ENCODE assay signal across 27 cellular contexts in the genomic region with DNA sequence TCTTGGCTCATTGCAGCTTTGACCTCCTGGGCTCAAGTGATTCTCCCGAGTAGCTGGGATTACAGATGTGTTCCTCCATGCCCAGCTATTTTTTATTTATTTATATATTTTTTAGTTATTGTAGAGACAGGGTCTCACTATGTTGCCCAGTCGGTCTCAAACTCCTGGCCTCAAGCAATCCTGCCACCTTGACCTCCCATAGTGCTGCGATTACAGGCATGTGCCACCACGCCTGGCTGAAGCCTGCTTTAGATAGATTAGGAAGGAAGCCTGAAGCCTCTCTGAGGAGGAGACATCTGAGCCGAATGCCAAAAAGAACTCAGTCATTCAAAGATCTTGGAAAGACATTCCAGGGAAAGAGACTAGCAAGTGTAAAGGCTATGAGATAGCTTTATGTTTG. TPM values are rescaled to one million over a fixed set of nuclear protein-coding genes. Genes with fewer than 3 reads are reported as not detected.
DNase-seq lines count a peak whose midpoint lies in the region; ATAC-seq and TF ChIP-seq lines count a peak whose summit lies in the region.
"Had no signal": no experiment of that assay in that cellular context is flagged by ENCODE, and none has a peak within 500 bp of the region (broad histone marks: within the 10 kb centered on the region; RNA-seq: fewer than 3 reads in every experiment).

No MANE protein-coding gene starts in this region.

- H3K36me3 ChIP-seq in HEK293 (ENCODE audit: control insufficient read depth in 2 of 2, insufficient read depth in 1 of 2, low read length in 2 of 2) (no peaks in the 10 kb centered on the region), OCI-LY3 (replicated peaks; ENCODE audit: low read depth, low read length) (no peaks in the 10 kb centered on the region)
- H3K36me3 ChIP-seq: HAP-1 had no signal

- no peaks in the 10 kb centered on the region for H3K4me1 ChIP-seq in HEK293 (ENCODE audit: control insufficient read depth, insufficient read depth, low read length)
- peaks cover 7% of the 10 kb centered on the region for H3K4me1 ChIP-seq in OCI-LY3 (ENCODE audit: low read length)
- H3K4me1 ChIP-seq: A549, HAP-1 had no signal

- no peak for DNase-seq in Calu3
- no peak for DNase-seq in GM13976 (ENCODE audit: low spot score)
- DNase-seq: AML-193; C1 segment of cervical spinal cord; CD4-positive, alpha-beta memory T cell; COR-L47; DMS 273 treated with DMSO at 0.1 percent for 48 hours; DMS79; GM23248; KG1; NCI-H1048; NCI-H1417; NCI-H1694; NCI-H2029 treated with DMSO at 0.1 percent for 48 hours; NCI-H446 treated with DMSO at 0.1 percent for 48 hours; NCI-H526; SHP77 had no signal

- no peak for TF ChIP-seq CTCF in HEK293 (tag by site-specific recombination; IDR thresholded peaks at IDR 0.05)
- TF ChIP-seq CTCF in OCI-LY3 (IDR thresholded peaks at IDR 0.05; ENCODE audit: low read depth, low read length): no peak
- no peak for TF ChIP-seq CTCF in Calu3 (IDR thresholded peaks at IDR 0.05; ENCODE audit: unreplicated experiment)
- no peak for TF ChIP-seq CTCF in GM13976 (IDR thresholded peaks at IDR 0.05; ENCODE audit: borderline replicate concordance, control extremely low read depth, extremely low read depth, insufficient read depth, missing control alignments)

- H3K4me3 ChIP-seq in HEK293 (ENCODE audit: low read depth, low read length): no peak overlapping the region
- H3K4me3 ChIP-seq in OCI-LY3 (ENCODE audit: low read length): no peak overlapping the region
- H3K4me3 ChIP-seq: A549, GM23248, HAP-1 had no signal

- CTCF ChIA-PET in HEK293 (lab: Yijun Ruan, JAX): interaction anchor here (0.6 to 1.6 kb wide), 3 partner anchors 8 to 168 kb away, joined by 4 to 12 read pairs (median 8); a partner anchor contains a TSS
- CTCF ChIA-PET in Calu3 (lab: Charles Lee): no interaction called here

- H2AFZ ChIP-seq in OCI-LY3 (ENCODE audit: low read depth, low read length): 0 out of 2 replicates have a peak overlapping the region, but pooled peaks have one; percentile 37
- H2AFZ ChIP-seq: GM23248 had no signal

- no peaks in the 10 kb centered on the region for H3K9me3 Mint-ChIP-seq in dendritic cell treated with granulocyte-macrophage colony-stimulating factor and Interleukin-4, amounts not matched to agents 40 ng/mL and 50 ng/mL, for 4 days
- H3K9me3 Mint-ChIP-seq in stimulated activated memory B cell treated with anti-CD40 and anti-IgM and Interleukin-4, amounts not matched to agents 10 μg/mL and 1 μg/mL and 100 μg/mL, for 72 hours: peaks cover 4% of the 10 kb centered on the region
- peaks cover 4% of the 10 kb centered on the region for H3K9me3 Mint-ChIP-seq in Calu3 (ENCODE audit: low read depth, unreplicated experiment)

- POLR2A ChIA-PET in HEK293 (lab: Yijun Ruan, JAX): no interaction called here

- no peak overlapping the region for H3K27ac ChIP-seq in HEK293 (ENCODE audit: extremely low read depth, low read depth, low read length)
- no peak overlapping the region for H3K27ac ChIP-seq in OCI-LY3 (ENCODE audit: low read length)
- H3K27ac ChIP-seq: A549, GM23248, RWPE1 had no signal

- H3K4me2 ChIP-seq in OCI-LY3 (ENCODE audit: low read length): no peak overlapping the region
- H3K4me2 ChIP-seq: A549 had no signal

- H3K27ac Mint-ChIP-seq in dendritic cell treated with granulocyte-macrophage colony-stimulating factor and Interleukin-4, amounts not matched to agents 40 ng/mL and 50 ng/mL, for 4 days: peak overlapping the region; percentile 69
- H3K27ac Mint-ChIP-seq in stimulated activated memory B cell treated with anti-CD40 and anti-IgM and Interleukin-4, amounts not matched to agents 10 μg/mL and 1 μg/mL and 100 μg/mL, for 72 hours: peak overlapping the region; percentile 6
- no peak overlapping the region for H3K27ac Mint-ChIP-seq in Calu3 (ENCODE audit: unreplicated experiment)

- ATAC-seq in stimulated activated memory B cell treated with anti-CD40 and anti-IgM and Interleukin-4, amounts not matched to agents 10 μg/mL and 1 μg/mL and 100 μg/mL, for 72 hours: no peak
- ATAC-seq in GM21576 (IDR thresholded peaks at IDR 0.05; ENCODE audit: unreplicated experiment): no peak
- ATAC-seq: Panc1 had no signal

- no peaks in the 10 kb centered on the region for H3K79me2 ChIP-seq in OCI-LY3 (ENCODE audit: low read length)

- peaks cover 2% of the 10 kb centered on the region for H3K27me3 Mint-ChIP-seq in dendritic cell treated with granulocyte-macrophage colony-stimulating factor and Interleukin-4, amounts not matched to agents 40 ng/mL and 50 ng/mL, for 4 days
- peaks cover 8% of the 10 kb centered on the region for H3K27me3 Mint-ChIP-seq in stimulated activated memory B cell treated with anti-CD40 and anti-IgM and Interleukin-4, amounts not matched to agents 10 μg/mL and 1 μg/mL and 100 μg/mL, for 72 hours
- H3K27me3 Mint-ChIP-seq in Calu3 (ENCODE audit: unreplicated experiment): no peaks in the 10 kb centered on the region

- no peaks in the 10 kb centered on the region for H3K36me3 Mint-ChIP-seq in dendritic cell treated with granulocyte-macrophage colony-stimulating factor and Interleukin-4, amounts not matched to agents 40 ng/mL and 50 ng/mL, for 4 days (ENCODE audit: low read depth)
- peaks cover 6% of the 10 kb centered on the region for H3K36me3 Mint-ChIP-seq in stimulated activated memory B cell treated with anti-CD40 and anti-IgM and Interleukin-4, amounts not matched to agents 10 μg/mL and 1 μg/mL and 100 μg/mL, for 72 hours
- H3K36me3 Mint-ChIP-seq in Calu3 (ENCODE audit: insufficient read depth, unreplicated experiment): no peaks in the 10 kb centered on the region

- H3K4me3 Mint-ChIP-seq in dendritic cell treated with granulocyte-macrophage colony-stimulating factor and Interleukin-4, amounts not matched to agents 40 ng/mL and 50 ng/mL, for 4 days: no peak overlapping the region
- H3K4me3 Mint-ChIP-seq in stimulated activated memory B cell treated with anti-CD40 and anti-IgM and Interleukin-4, amounts not matched to agents 10 μg/mL and 1 μg/mL and 100 μg/mL, for 72 hours: no peak overlapping the region
- no peak overlapping the region for H3K4me3 Mint-ChIP-seq in Calu3 (ENCODE audit: low read depth, unreplicated experiment)
- H3K4me3 Mint-ChIP-seq: CD4-positive, alpha-beta memory T cell had no signal

- intact Hi-C loops in dendritic cell treated with granulocyte-macrophage colony-stimulating factor and Interleukin-4, amounts not matched to agents 40 ng/mL and 50 ng/mL, for 4 days (cut with micrococcal nuclease): no loop called here
- intact Hi-C loops in Calu3 (cut with micrococcal nuclease; ENCODE audit: unreplicated experiment): no loop called here

- no peaks in the 10 kb centered on the region for H4K20me1 ChIP-seq in OCI-LY3 (ENCODE audit: insufficient read depth, low read length)

- no peak overlapping the region for H3K9ac ChIP-seq in OCI-LY3 (ENCODE audit: low read length)
- H3K9ac ChIP-seq: GM23248 had no signal

- peaks cover 22% of the 10 kb centered on the region for H3K4me1 Mint-ChIP-seq in dendritic cell treated with granulocyte-macrophage colony-stimulating factor and Interleukin-4, amounts not matched to agents 40 ng/mL and 50 ng/mL, for 4 days (ENCODE audit: low read depth)
- peaks cover 8% of the 10 kb centered on the region for H3K4me1 Mint-ChIP-seq in stimulated activated memory B cell treated with anti-CD40 and anti-IgM and Interleukin-4, amounts not matched to agents 10 μg/mL and 1 μg/mL and 100 μg/mL, for 72 hours
- no peaks in the 10 kb centered on the region for H3K4me1 Mint-ChIP-seq in Calu3 (ENCODE audit: low read depth, unreplicated experiment)

- no peaks in the 10 kb centered on the region for H3K27me3 ChIP-seq in OCI-LY3 (ENCODE audit: low read depth, low read length)

- no TSS peak for BruUV-seq in Calu3 (replicated peaks; lab: Mats Ljungman, UMichigan)

- H3K9me3 ChIP-seq in HEK293 (ENCODE audit: control insufficient read depth, insufficient read depth, low read depth, low read length): no peaks in the 10 kb centered on the region
- no peaks in the 10 kb centered on the region for H3K9me3 ChIP-seq in OCI-LY3 (ENCODE audit: insufficient read depth, low read length)

- in situ Hi-C loops in GM13976 (cut with MboI; ENCODE audit: low sequenced_read_pairs, unreplicated experiment): no loop called here

TF ChIP-seq in HEK293, 187 proteins besides CTCF, POLR2A, EP300 and RAD21:
- TF ChIP-seq ZNF121 (tag by site-specific recombination; IDR thresholded peaks at IDR 0.05) (peak; percentile 81), ZNF548 (tag by site-specific recombination; IDR thresholded peaks at IDR 0.05) (no peak)
- TF ChIP-seq, protein P1, sequence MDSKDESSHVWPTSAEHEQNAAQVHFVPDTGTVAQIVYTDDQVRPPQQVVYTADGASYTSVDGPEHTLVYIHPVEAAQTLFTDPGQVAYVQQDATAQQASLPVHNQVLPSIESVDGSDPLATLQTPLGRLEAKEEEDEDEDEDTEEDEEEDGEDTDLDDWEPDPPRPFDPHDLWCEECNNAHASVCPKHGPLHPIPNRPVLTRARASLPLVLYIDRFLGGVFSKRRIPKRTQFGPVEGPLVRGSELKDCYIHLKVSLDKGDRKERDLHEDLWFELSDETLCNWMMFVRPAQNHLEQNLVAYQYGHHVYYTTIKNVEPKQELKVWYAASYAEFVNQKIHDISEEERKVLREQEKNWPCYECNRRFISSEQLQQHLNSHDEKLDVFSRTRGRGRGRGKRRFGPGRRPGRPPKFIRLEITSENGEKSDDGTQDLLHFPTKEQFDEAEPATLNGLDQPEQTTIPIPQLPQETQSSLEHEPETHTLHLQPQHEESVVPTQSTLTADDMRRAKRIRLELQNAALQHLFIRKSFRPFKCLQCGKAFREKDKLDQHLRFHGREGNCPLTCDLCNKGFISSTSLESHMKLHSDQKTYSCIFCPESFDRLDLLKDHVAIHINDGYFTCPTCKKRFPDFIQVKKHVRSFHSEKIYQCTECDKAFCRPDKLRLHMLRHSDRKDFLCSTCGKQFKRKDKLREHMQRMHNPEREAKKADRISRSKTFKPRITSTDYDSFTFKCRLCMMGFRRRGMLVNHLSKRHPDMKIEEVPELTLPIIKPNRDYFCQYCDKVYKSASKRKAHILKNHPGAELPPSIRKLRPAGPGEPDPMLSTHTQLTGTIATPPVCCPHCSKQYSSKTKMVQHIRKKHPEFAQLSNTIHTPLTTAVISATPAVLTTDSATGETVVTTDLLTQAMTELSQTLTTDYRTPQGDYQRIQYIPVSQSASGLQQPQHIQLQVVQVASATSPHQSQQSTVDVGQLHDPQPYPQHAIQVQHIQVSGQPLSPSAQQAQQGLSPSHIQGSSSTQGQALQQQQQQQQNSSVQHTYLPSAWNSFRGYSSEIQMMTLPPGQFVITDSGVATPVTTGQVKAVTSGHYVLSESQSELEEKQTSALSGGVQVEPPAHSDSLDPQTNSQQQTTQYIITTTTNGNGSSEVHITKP (tag by site-specific recombination; IDR thresholded peaks at IDR 0.05): 0 out of 2 replicates have a peak, but pooled peaks have one; percentile 2
TF ChIP-seq in HEK293: peak in this region for 2.

RNA-seq across cellular contexts. Expression of a gene that starts 10.2 kb away (rescaled TPM):
- total RNA-seq in Calu3 (2022): not detected in 2 replicates
- total RNA-seq: CD4-positive, alpha-beta memory T cell; GM23248; SK-MEL-5 had no signal

RNA-seq across cellular contexts. Expression of a gene that starts 10.4 kb away (rescaled TPM):
- 0.38 and 0.64 TPM in 2 replicates for total RNA-seq in Calu3 (2022)
- total RNA-seq: CD4-positive, alpha-beta memory T cell had no signal

RNA-seq across cellular contexts. Expression of a gene that starts 13.9 kb away (rescaled TPM):
- total RNA-seq in Calu3 (2022): 77.3 and 87.6 TPM in 2 replicates

RNA-seq across cellular contexts. Expression of a gene that starts 14.8 kb away (rescaled TPM):
- total RNA-seq in Calu3 (2022): 0.54 and 0.61 TPM in 2 replicates

RNA-seq across cellular contexts. Expression of a gene that starts 34.9 kb away (rescaled TPM):
- 0.39 TPM in 1 of 2 replicates, not detected in the other for total RNA-seq in Calu3 (2022)
- total RNA-seq: SK-MEL-5 had no signal
